In genomic region chrX:31245714-31246113, GRCh38 we compare ENCODE assay signal across 17 cellular contexts.
DNase-seq lines count a peak whose midpoint lies in the region; ATAC-seq, FAIRE-seq and TF ChIP-seq lines count a peak whose summit lies in the region.
"Had no signal": no experiment of that assay in that cellular context is flagged by ENCODE, and none has a peak within 500 bp of the region (broad histone marks: within the 10 kb centered on the region; RNA-seq: fewer than 3 reads in every experiment).

No MANE protein-coding gene starts in this region.

- H3K9me3 ChIP-seq in tibial artery: no peaks in the 10 kb centered on the region
- H3K9me3 ChIP-seq: prostate gland, SK-N-SH had no signal

- intact Hi-C loops in tibial artery (cut with DNase I; ENCODE audit: low total_unique reads): no loop called here

- no peak for DNase-seq in occipital lobe (lab: John Stamatoyannopoulos, UW)
- no peak for DNase-seq in tibial artery
- no peak for DNase-seq in urothelium cell line (ENCODE audit: low spot score)
- DNase-seq: activated CD4-positive, alpha-beta T cell treated with anti-CD3 and anti-CD28 coated beads for 1 hour; hypothalamus; NCI-H187 treated with DMSO at 0.1 percent for 48 hours; NCI-H446; SK-N-SH; small intestine; stimulated activated CD4-positive, alpha-beta T cell treated with anti-CD3 and anti-CD28 coated beads, Interleukin-4, amount 100 ng/mL, for 4 hours; T1000 had no signal

- H3K4me1 ChIP-seq in tibial artery: no peaks in the 10 kb centered on the region
- H3K4me1 ChIP-seq: prostate gland had no signal

- no peak overlapping the region for H3K27ac ChIP-seq in tibial artery
- H3K27ac ChIP-seq: prostate gland had no signal

- ATAC-seq in GM19438 (IDR thresholded peaks at IDR 0.05; ENCODE audit: low read depth, unreplicated experiment) (peak; percentile 75), HG02642 (IDR thresholded peaks at IDR 0.05; ENCODE audit: poor library complexity, unreplicated experiment) (peak; percentile 62), HG03196 (IDR thresholded peaks at IDR 0.05; ENCODE audit: unreplicated experiment) (peak; percentile 76), GM19455 (IDR thresholded peaks at IDR 0.05; ENCODE audit: unreplicated experiment) (no peak)

- no peak for FAIRE-seq in urothelium cell line (lab: Jason Lieb, UNC)
- FAIRE-seq: bronchial epithelial cell, small intestine had no signal

- TF ChIP-seq CTCF in tibial artery (IDR thresholded peaks at IDR 0.05): no peak

- no peaks in the 10 kb centered on the region for H3K27me3 ChIP-seq in tibial artery

- no peak overlapping the region for H3K4me3 ChIP-seq in tibial artery
- H3K4me3 ChIP-seq: prostate gland had no signal

- H3K36me3 ChIP-seq in tibial artery: no peaks in the 10 kb centered on the region
- H3K36me3 ChIP-seq: prostate gland had no signal
